22 cellular contexts compared by ENCODE assay signal in genomic region chr5:168898261-168898911, GRCh38.
DNase-seq lines count a peak whose midpoint lies in the region; TF ChIP-seq lines count a peak whose summit lies in the region.
"Had no signal": no experiment of that assay in that cellular context is flagged by ENCODE, and none has a peak within 500 bp of the region (broad histone marks: within the 10 kb centered on the region; RNA-seq: fewer than 3 reads in every experiment).

No MANE protein-coding gene starts in this region.

- no peak overlapping the region for H3K4me2 ChIP-seq in Karpas-422 (ENCODE audit: low read depth, low read length, poor library complexity, severe bottlenecking)

- TF ChIP-seq CTCF in ascending aorta (IDR thresholded peaks at IDR 0.05): no peak

- H3K4me1 ChIP-seq in Karpas-422 (ENCODE audit: low read length): peaks cover 11% of the 10 kb centered on the region
- no peaks in the 10 kb centered on the region for H3K4me1 ChIP-seq in ascending aorta

- H3K9me2 ChIP-seq in Karpas-422 (replicated peaks; ENCODE audit: insufficient read depth, low read length): no peaks in the 10 kb centered on the region

- DNase-seq in NCI-H748 (lab: John Stamatoyannopoulos, UW; ENCODE audit: unreplicated experiment): peak; percentile 31
- no peak for DNase-seq in NCI-H748 treated with DMSO at 0.1 percent for 48 hours (lab: John Stamatoyannopoulos, UW)
- peak; percentile 74 for DNase-seq in NCI-H1105 (lab: John Stamatoyannopoulos, UW)
- DNase-seq in NCI-H524 (lab: John Stamatoyannopoulos, UW): peak; percentile 70 to 85
- no peak for DNase-seq in Karpas-422
- no peak for DNase-seq in ascending aorta (ENCODE audit: low spot score in 2 of 2)
- no peak for DNase-seq in cerebellar cortex (ENCODE audit: low spot score)
- no peak for DNase-seq in amniotic stem cell (lab: John Stamatoyannopoulos, UW)
- DNase-seq: activated B cell treated with CpG ODN at 0.5 μM for 24 hours; activated CD8-positive, alpha-beta memory T cell treated with anti-CD3 and anti-CD28 coated beads, Interleukin-2, amount 10 ng/mL, durations not matched to agents 7 days and 5 days; activated naive CD4-positive, alpha-beta T cell treated with Interleukin-2 at 50 U/mL for 16 hours; activated T-cell treated with anti-CD3 and anti-CD28 coated beads, Interleukin-2, amount 50 U/mL, for 48 hours; CD8-positive, alpha-beta memory T cell; DMS153; effector memory CD4-positive, alpha-beta T cell; IMR-90; left ventricle myocardium superior; NCI-H146; NCI-H446; occipital lobe; SIG-M5; stimulated activated naive CD4-positive, alpha-beta T cell treated with Interleukin-2 at 50 U/mL for 16 hours had no signal

- no peak overlapping the region for H3K4me3 ChIP-seq in Karpas-422 (ENCODE audit: low read length)
- no peak overlapping the region for H3K4me3 ChIP-seq in ascending aorta

- H2AFZ ChIP-seq in Karpas-422 (ENCODE audit: low read length): no peak overlapping the region

- intact Hi-C loops in ascending aorta (cut with DNase I): no loop called here

- H4K20me1 ChIP-seq in Karpas-422 (ENCODE audit: insufficient read depth, low read depth, low read length): no peaks in the 10 kb centered on the region

- no peaks in the 10 kb centered on the region for H3K36me3 ChIP-seq in Karpas-422 (ENCODE audit: insufficient read depth, low read length)
- H3K36me3 ChIP-seq in ascending aorta: no peaks in the 10 kb centered on the region

- H3K27ac ChIP-seq in Karpas-422 (ENCODE audit: low read length) (no peak overlapping the region), ascending aorta (no peak overlapping the region)

- H3K79me2 ChIP-seq in Karpas-422 (ENCODE audit: low read length): no peaks in the 10 kb centered on the region

- H3K9me3 ChIP-seq in Karpas-422 (ENCODE audit: low read length): no peaks in the 10 kb centered on the region
- H3K9me3 ChIP-seq in ascending aorta: no peaks in the 10 kb centered on the region

- no peak overlapping the region for H3K9ac ChIP-seq in Karpas-422 (ENCODE audit: low read length)

- H3K27me3 ChIP-seq in Karpas-422 (ENCODE audit: low read length): no peaks in the 10 kb centered on the region
- H3K27me3 ChIP-seq in ascending aorta: no peaks in the 10 kb centered on the region

Comparison
In these comparisons a context has a peak if more than half of its experiments do, and no peak if none do; other contexts are left out.
1. DNase-seq: peak in NCI-H748 (single experiment), NCI-H1105 (single experiment) and NCI-H524 (2 of 2); none in NCI-H748 treated with DMSO at 0.1 percent for 48 hours (single experiment), Karpas-422 (single experiment), ascending aorta (0 of 2), cerebellar cortex (single experiment) and amniotic stem cell (single experiment).